Comparison of ENCODE assay signal across 8 cellular contexts in genomic region chr1:19882111-19883071, GRCh38. TPM values are rescaled to one million over a fixed set of nuclear protein-coding genes. Genes with fewer than 3 reads are reported as not detected.
DNase-seq lines count a peak whose midpoint lies in the region; ATAC-seq and TF ChIP-seq lines count a peak whose summit lies in the region.

A gene with protein sequence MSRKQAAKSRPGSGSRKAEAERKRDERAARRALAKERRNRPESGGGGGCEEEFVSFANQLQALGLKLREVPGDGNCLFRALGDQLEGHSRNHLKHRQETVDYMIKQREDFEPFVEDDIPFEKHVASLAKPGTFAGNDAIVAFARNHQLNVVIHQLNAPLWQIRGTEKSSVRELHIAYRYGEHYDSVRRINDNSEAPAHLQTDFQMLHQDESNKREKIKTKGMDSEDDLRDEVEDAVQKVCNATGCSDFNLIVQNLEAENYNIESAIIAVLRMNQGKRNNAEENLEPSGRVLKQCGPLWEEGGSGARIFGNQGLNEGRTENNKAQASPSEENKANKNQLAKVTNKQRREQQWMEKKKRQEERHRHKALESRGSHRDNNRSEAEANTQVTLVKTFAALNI (plus strand): TSS chr1:19882395. CDS start chr1:19882514, 119 bp downstream.

- peak; percentile 87 for TF ChIP-seq POLR2A in erythroblast (IDR thresholded peaks at IDR 0.05; ENCODE audit: low read length)

- no peaks in the 10 kb centered on the region for H3K36me3 ChIP-seq in PC-3 (ENCODE audit: low read depth, low read length)
- H3K36me3 ChIP-seq in mucosa of stomach (ENCODE audit: control insufficient read depth, insufficient read depth, low read length): no peaks in the 10 kb centered on the region

- H3K9ac ChIP-seq in PC-3 (ENCODE audit: low read length) (peak within 1 kb of the TSS; percentile 96), mucosa of stomach (ENCODE audit: low read length) (peak within 1 kb of the TSS; percentile 61)

- no peaks in the 10 kb centered on the region for H3K27me3 ChIP-seq in PC-3 (ENCODE audit: low read length)
- no peaks in the 10 kb centered on the region for H3K27me3 ChIP-seq in mucosa of stomach (ENCODE audit: control insufficient read depth, insufficient read depth, low read length)

- peak within 1 kb of the TSS; percentile 86 for H3K4me3 ChIP-seq in Jurkat, Clone E6-1 (ENCODE audit: low read length)
- H3K4me3 ChIP-seq in PC-3 (ENCODE audit: low read length): peak within 1 kb of the TSS; percentile 92
- H3K4me3 ChIP-seq in mucosa of stomach (ENCODE audit: low read length): peak within 1 kb of the TSS; percentile 48

- peaks cover 52% of the 10 kb centered on the region for H3K79me2 ChIP-seq in PC-3 (ENCODE audit: low read length)

- H3K4me2 ChIP-seq in PC-3 (ENCODE audit: low read length): peak within 1 kb of the TSS; percentile 95

- peaks cover 39% of the 10 kb centered on the region for H4K20me1 ChIP-seq in PC-3 (ENCODE audit: low read length)

- no TSS peak for BruUV-seq in PC-3 (replicated peaks; lab: Mats Ljungman, UMichigan)

- intact Hi-C loops in PC-3 (cut with micrococcal nuclease): loop anchor here (1.0 kb wide), 2 partner anchors 21 to 270 kb away; no protein-coding TSS in a partner anchor

- ATAC-seq in GM21619 (IDR thresholded peaks at IDR 0.05; ENCODE audit: unreplicated experiment): peak; percentile 92
- peak; percentile 89 for ATAC-seq in PC-3

- peak within 1 kb of the TSS; percentile 88 for H2AFZ ChIP-seq in PC-3 (ENCODE audit: low read length)

- H3K4me1 ChIP-seq in PC-3 (ENCODE audit: insufficient read depth, low read length) (peaks cover 26% of the 10 kb centered on the region), mucosa of stomach (ENCODE audit: control insufficient read depth, insufficient read depth, low read length) (peaks cover 15% of the 10 kb centered on the region)

- peak; percentile 86 for TF ChIP-seq CTCF in PC-3 (conservative IDR thresholded peaks at IDR 0.05; ENCODE audit: low read depth, low read length)

- H3F3A ChIP-seq in PC-3 (ENCODE audit: low read length, unreplicated experiment): no peaks in the 10 kb centered on the region

- CTCF ChIA-PET in PC-3 (lab: Charles Lee): interaction anchor here (0.5 to 1.3 kb wide), 4 partner anchors 10 to 289 kb away, joined by 3 to 8 read pairs (median 3); no protein-coding TSS in a partner anchor

- no peaks in the 10 kb centered on the region for H3K9me3 ChIP-seq in PC-3 (ENCODE audit: low read length)
- no peaks in the 10 kb centered on the region for H3K9me3 ChIP-seq in mucosa of stomach (ENCODE audit: control insufficient read depth, low read length)

- POLR2A ChIA-PET in PC-3 (lab: Charles Lee; ENCODE audit: unreplicated experiment): interaction anchor here (0.6 to 1.3 kb wide), 11 partner anchors 10 to 312 kb away, joined by 3 to 6 read pairs (median 4); no protein-coding TSS in a partner anchor

- no peaks in the 10 kb centered on the region for H3K9me2 ChIP-seq in PC-3 (replicated peaks; ENCODE audit: low read length)

- DNase-seq in DMS53 treated with DMSO at 0.1 percent for 48 hours (lab: John Stamatoyannopoulos, UW; ENCODE audit: unreplicated experiment) (peak; percentile 94), PC-3 (peak; percentile 98), erythroblast (lab: John Stamatoyannopoulos, UW) (peak; percentile 96 to 98)
- peak; percentile 98 for DNase-seq in Jurkat, Clone E6-1 (ENCODE audit: low read depth, low spot score)
- DNase-seq in activated T-cell treated with anti-CD3 and anti-CD28 coated beads, Interleukin-2, amount 50 U/mL, for 1 hour: peak; percentile 92
- peak; percentile 86 to 87 for DNase-seq in stimulated activated CD8-positive, alpha-beta memory T cell treated with anti-CD3 and anti-CD28 coated beads, Interleukin-7, amount 100 ng/mL, for 1 hour (ENCODE audit: low read depth in 2 of 2)

- peak within 1 kb of the TSS; percentile 78 for H3K27ac ChIP-seq in PC-3 (ENCODE audit: low read length)

RNA-seq across cellular contexts. Expression of the gene that starts here (rescaled TPM):
- polyA plus RNA-seq in Jurkat, Clone E6-1 (2012; ENCODE audit: insufficient read depth, insufficient read length): 6.5 TPM
- 9.7 and 9.9 TPM in 2 replicates for total RNA-seq in PC-3 (2014; rRNA removed)

Comparison
In these comparisons a context has a peak if more than half of its experiments do, and no peak if none do; other contexts are left out.
1. Peak in every context shown above with its lines: DNase-seq, ATAC-seq, H3K4me3 ChIP-seq and H3K27ac ChIP-seq.